ENCODE assay signal across 1 cellular context in the genomic region with DNA sequence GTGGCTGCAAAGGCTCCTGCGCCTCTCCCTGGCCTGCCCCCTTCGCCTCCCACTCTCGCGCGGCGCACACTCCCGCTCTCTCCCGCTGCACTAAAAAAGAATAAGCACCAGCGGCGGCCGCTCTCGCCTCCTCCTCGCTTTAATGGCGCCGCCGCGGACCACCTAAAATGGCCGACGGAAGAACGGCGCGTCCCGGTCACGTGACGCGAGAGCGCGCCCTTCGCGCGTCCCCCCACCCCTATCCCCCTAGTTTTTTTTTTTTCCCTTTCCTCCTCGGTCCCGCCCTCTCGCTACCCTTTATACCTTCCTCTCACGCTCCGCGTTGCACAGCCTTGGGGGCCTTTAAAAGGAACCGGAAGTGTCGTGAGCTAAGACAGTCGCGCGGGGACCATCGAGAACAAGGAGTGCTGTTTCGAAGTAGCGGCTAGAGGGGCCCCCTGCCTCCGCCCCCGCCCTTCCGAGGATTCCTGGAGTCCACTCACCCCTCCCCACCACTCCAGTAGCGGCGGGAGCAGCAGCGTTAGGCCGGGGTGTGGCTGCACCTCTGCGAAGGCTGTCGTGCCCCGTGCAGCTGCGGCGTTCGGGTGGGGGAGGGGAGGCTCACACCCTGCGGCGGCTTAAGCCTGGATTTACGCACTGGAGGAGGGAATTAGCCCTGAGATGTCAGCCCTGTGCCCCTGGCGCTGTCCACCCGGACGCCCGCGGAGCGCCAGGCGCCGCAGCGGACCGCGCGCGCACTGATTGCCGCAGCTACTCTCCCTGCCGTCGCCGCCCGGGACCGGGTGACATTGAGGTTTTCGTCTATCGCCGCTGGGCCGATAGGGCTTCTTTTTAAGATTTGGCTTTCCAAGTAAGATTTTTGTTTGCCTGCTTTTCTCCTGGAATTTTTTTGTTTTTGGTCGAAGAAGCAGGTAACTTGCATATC.
TF ChIP-seq lines count a peak whose summit lies in the region.

A gene with protein sequence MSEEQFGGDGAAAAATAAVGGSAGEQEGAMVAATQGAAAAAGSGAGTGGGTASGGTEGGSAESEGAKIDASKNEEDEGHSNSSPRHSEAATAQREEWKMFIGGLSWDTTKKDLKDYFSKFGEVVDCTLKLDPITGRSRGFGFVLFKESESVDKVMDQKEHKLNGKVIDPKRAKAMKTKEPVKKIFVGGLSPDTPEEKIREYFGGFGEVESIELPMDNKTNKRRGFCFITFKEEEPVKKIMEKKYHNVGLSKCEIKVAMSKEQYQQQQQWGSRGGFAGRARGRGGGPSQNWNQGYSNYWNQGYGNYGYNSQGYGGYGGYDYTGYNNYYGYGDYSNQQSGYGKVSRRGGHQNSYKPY (minus strand): TSS at position 176 of the 925 bp plus-strand sequence. CDS start 313 bp downstream, outside the sequence.

TF ChIP-seq in WTC11, 78 proteins besides CTCF, POLR2A, EP300 and RAD21 (continued from another document and continues in another):
- TF ChIP-seq, protein P1, sequence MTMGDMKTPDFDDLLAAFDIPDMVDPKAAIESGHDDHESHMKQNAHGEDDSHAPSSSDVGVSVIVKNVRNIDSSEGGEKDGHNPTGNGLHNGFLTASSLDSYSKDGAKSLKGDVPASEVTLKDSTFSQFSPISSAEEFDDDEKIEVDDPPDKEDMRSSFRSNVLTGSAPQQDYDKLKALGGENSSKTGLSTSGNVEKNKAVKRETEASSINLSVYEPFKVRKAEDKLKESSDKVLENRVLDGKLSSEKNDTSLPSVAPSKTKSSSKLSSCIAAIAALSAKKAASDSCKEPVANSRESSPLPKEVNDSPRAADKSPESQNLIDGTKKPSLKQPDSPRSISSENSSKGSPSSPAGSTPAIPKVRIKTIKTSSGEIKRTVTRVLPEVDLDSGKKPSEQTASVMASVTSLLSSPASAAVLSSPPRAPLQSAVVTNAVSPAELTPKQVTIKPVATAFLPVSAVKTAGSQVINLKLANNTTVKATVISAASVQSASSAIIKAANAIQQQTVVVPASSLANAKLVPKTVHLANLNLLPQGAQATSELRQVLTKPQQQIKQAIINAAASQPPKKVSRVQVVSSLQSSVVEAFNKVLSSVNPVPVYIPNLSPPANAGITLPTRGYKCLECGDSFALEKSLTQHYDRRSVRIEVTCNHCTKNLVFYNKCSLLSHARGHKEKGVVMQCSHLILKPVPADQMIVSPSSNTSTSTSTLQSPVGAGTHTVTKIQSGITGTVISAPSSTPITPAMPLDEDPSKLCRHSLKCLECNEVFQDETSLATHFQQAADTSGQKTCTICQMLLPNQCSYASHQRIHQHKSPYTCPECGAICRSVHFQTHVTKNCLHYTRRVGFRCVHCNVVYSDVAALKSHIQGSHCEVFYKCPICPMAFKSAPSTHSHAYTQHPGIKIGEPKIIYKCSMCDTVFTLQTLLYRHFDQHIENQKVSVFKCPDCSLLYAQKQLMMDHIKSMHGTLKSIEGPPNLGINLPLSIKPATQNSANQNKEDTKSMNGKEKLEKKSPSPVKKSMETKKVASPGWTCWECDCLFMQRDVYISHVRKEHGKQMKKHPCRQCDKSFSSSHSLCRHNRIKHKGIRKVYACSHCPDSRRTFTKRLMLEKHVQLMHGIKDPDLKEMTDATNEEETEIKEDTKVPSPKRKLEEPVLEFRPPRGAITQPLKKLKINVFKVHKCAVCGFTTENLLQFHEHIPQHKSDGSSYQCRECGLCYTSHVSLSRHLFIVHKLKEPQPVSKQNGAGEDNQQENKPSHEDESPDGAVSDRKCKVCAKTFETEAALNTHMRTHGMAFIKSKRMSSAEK (CRISPR knock-in tag; IDR thresholded peaks at IDR 0.05; ENCODE audit: borderline replicate concordance), result no peak
- peak; percentile 43; the same call in 1 of the 2 replicates for TF ChIP-seq ATF1 (CRISPR knock-in tag; IDR thresholded peaks at IDR 0.05)
- 0 out of 2 replicates have a peak, but pooled peaks have one; percentile 36 for TF ChIP-seq ZNF317 (CRISPR knock-in tag; IDR thresholded peaks at IDR 0.05; ENCODE audit: borderline replicate concordance, low read depth)
- peak; percentile 21; the same call in 1 of the 2 replicates for TF ChIP-seq ELF4 (CRISPR knock-in tag; IDR thresholded peaks at IDR 0.05; ENCODE audit: low read depth)
- TF ChIP-seq, protein P2, sequence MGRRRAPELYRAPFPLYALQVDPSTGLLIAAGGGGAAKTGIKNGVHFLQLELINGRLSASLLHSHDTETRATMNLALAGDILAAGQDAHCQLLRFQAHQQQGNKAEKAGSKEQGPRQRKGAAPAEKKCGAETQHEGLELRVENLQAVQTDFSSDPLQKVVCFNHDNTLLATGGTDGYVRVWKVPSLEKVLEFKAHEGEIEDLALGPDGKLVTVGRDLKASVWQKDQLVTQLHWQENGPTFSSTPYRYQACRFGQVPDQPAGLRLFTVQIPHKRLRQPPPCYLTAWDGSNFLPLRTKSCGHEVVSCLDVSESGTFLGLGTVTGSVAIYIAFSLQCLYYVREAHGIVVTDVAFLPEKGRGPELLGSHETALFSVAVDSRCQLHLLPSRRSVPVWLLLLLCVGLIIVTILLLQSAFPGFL (CRISPR knock-in tag; IDR thresholded peaks at IDR 0.05; ENCODE audit: borderline replicate concordance), result no peak; the same call in 1 of the 2 replicates
- TF ChIP-seq, protein P3, sequence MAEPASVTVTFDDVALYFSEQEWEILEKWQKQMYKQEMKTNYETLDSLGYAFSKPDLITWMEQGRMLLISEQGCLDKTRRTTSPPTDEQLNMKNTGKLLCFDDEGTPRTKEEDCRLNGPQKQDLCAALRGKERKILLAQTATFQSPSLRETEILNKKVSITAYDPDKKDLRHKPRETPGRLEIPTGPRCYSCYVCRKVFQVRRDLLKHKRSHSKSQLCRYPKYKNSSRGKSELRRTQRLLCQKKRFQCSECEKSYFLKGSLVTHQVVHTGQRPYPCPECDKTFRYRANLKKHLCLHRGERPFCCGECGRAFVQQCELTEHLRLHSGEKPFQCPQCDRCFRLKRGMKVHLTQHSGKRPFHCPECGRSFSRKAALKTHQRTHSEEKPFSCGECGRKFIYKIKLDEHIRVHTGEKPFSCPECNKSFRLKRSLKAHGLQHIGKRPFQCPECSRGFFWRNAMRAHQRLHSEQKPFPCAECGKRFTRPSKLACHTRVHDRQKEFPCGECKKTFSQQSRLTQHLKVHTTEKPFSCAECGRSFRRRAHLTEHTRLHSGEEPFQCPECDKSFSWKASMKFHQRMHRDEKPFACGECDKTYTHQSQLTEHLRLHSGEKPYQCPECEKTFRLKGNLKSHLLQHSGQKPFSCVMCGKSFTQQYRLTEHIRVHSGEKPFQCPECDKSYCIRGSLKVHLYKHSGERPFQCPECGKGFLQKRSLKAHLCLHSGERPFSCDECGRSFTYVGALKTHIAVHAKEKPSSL (CRISPR knock-in tag; conservative IDR thresholded peaks at IDR 0.05), result no peak
- TF ChIP-seq, protein P4, sequence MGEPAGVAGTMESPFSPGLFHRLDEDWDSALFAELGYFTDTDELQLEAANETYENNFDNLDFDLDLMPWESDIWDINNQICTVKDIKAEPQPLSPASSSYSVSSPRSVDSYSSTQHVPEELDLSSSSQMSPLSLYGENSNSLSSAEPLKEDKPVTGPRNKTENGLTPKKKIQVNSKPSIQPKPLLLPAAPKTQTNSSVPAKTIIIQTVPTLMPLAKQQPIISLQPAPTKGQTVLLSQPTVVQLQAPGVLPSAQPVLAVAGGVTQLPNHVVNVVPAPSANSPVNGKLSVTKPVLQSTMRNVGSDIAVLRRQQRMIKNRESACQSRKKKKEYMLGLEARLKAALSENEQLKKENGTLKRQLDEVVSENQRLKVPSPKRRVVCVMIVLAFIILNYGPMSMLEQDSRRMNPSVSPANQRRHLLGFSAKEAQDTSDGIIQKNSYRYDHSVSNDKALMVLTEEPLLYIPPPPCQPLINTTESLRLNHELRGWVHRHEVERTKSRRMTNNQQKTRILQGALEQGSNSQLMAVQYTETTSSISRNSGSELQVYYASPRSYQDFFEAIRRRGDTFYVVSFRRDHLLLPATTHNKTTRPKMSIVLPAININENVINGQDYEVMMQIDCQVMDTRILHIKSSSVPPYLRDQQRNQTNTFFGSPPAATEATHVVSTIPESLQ (CRISPR knock-in tag; IDR thresholded peaks at IDR 0.05), result no peak
- TF ChIP-seq, protein P5, sequence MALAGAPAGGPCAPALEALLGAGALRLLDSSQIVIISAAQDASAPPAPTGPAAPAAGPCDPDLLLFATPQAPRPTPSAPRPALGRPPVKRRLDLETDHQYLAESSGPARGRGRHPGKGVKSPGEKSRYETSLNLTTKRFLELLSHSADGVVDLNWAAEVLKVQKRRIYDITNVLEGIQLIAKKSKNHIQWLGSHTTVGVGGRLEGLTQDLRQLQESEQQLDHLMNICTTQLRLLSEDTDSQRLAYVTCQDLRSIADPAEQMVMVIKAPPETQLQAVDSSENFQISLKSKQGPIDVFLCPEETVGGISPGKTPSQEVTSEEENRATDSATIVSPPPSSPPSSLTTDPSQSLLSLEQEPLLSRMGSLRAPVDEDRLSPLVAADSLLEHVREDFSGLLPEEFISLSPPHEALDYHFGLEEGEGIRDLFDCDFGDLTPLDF (CRISPR knock-in tag; IDR thresholded peaks at IDR 0.05), result peak; percentile 68; the same call in 1 of the 2 replicates
- TF ChIP-seq, protein P6, sequence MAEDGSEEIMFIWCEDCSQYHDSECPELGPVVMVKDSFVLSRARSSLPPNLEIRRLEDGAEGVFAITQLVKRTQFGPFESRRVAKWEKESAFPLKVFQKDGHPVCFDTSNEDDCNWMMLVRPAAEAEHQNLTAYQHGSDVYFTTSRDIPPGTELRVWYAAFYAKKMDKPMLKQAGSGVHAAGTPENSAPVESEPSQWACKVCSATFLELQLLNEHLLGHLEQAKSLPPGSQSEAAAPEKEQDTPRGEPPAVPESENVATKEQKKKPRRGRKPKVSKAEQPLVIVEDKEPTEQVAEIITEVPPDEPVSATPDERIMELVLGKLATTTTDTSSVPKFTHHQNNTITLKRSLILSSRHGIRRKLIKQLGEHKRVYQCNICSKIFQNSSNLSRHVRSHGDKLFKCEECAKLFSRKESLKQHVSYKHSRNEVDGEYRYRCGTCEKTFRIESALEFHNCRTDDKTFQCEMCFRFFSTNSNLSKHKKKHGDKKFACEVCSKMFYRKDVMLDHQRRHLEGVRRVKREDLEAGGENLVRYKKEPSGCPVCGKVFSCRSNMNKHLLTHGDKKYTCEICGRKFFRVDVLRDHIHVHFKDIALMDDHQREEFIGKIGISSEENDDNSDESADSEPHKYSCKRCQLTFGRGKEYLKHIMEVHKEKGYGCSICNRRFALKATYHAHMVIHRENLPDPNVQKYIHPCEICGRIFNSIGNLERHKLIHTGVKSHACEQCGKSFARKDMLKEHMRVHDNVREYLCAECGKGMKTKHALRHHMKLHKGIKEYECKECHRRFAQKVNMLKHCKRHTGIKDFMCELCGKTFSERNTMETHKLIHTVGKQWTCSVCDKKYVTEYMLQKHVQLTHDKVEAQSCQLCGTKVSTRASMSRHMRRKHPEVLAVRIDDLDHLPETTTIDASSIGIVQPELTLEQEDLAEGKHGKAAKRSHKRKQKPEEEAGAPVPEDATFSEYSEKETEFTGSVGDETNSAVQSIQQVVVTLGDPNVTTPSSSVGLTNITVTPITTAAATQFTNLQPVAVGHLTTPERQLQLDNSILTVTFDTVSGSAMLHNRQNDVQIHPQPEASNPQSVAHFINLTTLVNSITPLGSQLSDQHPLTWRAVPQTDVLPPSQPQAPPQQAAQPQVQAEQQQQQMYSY (CRISPR knock-in tag; IDR thresholded peaks at IDR 0.05), result no peak
- no peak for TF ChIP-seq SOX15 (CRISPR knock-in tag; IDR thresholded peaks at IDR 0.05)
- TF ChIP-seq ZNF416 (CRISPR knock-in tag; IDR thresholded peaks at IDR 0.05), result no peak
- peak; percentile 76 for TF ChIP-seq GABPB1 (CRISPR knock-in tag; IDR thresholded peaks at IDR 0.05)
- TF ChIP-seq ZNF423 (CRISPR knock-in tag; IDR thresholded peaks at IDR 0.05), result 0 out of 2 replicates have a peak, but pooled peaks have one; percentile 33
- peak; percentile 86 for TF ChIP-seq CREM (CRISPR knock-in tag; IDR thresholded peaks at IDR 0.05)
- TF ChIP-seq, protein P7, sequence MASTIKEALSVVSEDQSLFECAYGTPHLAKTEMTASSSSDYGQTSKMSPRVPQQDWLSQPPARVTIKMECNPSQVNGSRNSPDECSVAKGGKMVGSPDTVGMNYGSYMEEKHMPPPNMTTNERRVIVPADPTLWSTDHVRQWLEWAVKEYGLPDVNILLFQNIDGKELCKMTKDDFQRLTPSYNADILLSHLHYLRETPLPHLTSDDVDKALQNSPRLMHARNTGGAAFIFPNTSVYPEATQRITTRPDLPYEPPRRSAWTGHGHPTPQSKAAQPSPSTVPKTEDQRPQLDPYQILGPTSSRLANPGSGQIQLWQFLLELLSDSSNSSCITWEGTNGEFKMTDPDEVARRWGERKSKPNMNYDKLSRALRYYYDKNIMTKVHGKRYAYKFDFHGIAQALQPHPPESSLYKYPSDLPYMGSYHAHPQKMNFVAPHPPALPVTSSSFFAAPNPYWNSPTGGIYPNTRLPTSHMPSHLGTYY (CRISPR knock-in tag; IDR thresholded peaks at IDR 0.05), result 0 out of 2 replicates have a peak, but pooled peaks have one; percentile 40
- peak; percentile 56 for TF ChIP-seq SP1 (CRISPR knock-in tag; conservative IDR thresholded peaks at IDR 0.05)
- TF ChIP-seq, protein P8, sequence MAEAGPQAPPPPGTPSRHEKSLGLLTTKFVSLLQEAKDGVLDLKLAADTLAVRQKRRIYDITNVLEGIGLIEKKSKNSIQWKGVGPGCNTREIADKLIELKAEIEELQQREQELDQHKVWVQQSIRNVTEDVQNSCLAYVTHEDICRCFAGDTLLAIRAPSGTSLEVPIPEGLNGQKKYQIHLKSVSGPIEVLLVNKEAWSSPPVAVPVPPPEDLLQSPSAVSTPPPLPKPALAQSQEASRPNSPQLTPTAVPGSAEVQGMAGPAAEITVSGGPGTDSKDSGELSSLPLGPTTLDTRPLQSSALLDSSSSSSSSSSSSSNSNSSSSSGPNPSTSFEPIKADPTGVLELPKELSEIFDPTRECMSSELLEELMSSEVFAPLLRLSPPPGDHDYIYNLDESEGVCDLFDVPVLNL (CRISPR knock-in tag; IDR thresholded peaks at IDR 0.05; ENCODE audit: borderline replicate concordance, low read depth), result no peak; the same call in 1 of the 2 replicates
- TF ChIP-seq CBFB (CRISPR knock-in tag; IDR thresholded peaks at IDR 0.05; ENCODE audit: low read depth), result no peak
- TF ChIP-seq, protein P9, sequence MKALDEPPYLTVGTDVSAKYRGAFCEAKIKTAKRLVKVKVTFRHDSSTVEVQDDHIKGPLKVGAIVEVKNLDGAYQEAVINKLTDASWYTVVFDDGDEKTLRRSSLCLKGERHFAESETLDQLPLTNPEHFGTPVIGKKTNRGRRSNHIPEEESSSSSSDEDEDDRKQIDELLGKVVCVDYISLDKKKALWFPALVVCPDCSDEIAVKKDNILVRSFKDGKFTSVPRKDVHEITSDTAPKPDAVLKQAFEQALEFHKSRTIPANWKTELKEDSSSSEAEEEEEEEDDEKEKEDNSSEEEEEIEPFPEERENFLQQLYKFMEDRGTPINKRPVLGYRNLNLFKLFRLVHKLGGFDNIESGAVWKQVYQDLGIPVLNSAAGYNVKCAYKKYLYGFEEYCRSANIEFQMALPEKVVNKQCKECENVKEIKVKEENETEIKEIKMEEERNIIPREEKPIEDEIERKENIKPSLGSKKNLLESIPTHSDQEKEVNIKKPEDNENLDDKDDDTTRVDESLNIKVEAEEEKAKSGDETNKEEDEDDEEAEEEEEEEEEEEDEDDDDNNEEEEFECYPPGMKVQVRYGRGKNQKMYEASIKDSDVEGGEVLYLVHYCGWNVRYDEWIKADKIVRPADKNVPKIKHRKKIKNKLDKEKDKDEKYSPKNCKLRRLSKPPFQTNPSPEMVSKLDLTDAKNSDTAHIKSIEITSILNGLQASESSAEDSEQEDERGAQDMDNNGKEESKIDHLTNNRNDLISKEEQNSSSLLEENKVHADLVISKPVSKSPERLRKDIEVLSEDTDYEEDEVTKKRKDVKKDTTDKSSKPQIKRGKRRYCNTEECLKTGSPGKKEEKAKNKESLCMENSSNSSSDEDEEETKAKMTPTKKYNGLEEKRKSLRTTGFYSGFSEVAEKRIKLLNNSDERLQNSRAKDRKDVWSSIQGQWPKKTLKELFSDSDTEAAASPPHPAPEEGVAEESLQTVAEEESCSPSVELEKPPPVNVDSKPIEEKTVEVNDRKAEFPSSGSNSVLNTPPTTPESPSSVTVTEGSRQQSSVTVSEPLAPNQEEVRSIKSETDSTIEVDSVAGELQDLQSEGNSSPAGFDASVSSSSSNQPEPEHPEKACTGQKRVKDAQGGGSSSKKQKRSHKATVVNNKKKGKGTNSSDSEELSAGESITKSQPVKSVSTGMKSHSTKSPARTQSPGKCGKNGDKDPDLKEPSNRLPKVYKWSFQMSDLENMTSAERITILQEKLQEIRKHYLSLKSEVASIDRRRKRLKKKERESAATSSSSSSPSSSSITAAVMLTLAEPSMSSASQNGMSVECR (CRISPR knock-in tag; IDR thresholded peaks at IDR 0.05; ENCODE audit: borderline replicate concordance), result peak; percentile 68; the same call in 1 of the 2 replicates
